ENCODE assay signal across 19 cellular contexts in the genomic region with DNA sequence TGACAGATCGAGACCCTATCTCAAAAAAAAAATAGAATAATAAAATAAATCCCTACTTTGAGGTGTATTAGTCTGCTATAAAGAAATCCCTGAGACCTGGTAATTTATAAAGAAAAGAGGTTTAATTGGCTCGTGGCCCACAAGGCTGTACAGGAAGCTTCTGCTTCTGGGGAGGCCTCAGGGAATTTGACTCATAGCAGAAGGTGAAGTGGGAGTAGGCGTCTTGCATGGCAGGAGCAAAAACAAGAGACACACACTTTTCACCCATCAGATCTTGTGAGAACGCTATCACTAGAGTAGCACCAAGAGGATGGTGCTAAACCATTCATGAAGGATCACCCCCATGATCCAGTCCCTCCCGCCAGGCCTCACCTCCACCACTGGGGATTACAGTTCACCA.
DNase-seq lines count a peak whose midpoint lies in the region; ATAC-seq and TF ChIP-seq lines count a peak whose summit lies in the region.
"Had no signal": no experiment of that assay in that cellular context is flagged by ENCODE, and none has a peak within 500 bp of the region (broad histone marks: within the 10 kb centered on the region; RNA-seq: fewer than 3 reads in every experiment).

No MANE protein-coding gene starts in this region.

- H3K4me2 ChIP-seq in BLaER1 = peak overlapping the region; percentile 66
- H3K4me2 ChIP-seq: GM23338 had no signal

- peaks cover 34% of the 10 kb centered on the region for H3K36me3 Mint-ChIP-seq in T-helper 1 cell treated with Interleukin-12 subunit alpha and Interleukin-12 subunit beta and Interleukin-4 antibody, amounts not matched to agents 30 μg/mL and 1 μg/mL, for 36 hours (ENCODE audit: low read depth)

- no peaks in the 10 kb centered on the region for H3K9me3 Mint-ChIP-seq in T-helper 1 cell treated with Interleukin-12 subunit alpha and Interleukin-12 subunit beta and Interleukin-4 antibody, amounts not matched to agents 30 μg/mL and 1 μg/mL, for 36 hours
- H3K9me3 Mint-ChIP-seq: activated naive CD4-positive, alpha-beta T cell treated with anti-CD3 and anti-CD28 coated beads, Interleukin-2, amount 50 U/mL, for 24 hours; GM23338; nephron progenitor cell had no signal

- no peak for DNase-seq in T-helper 1 cell
- DNase-seq in NB4 (ENCODE audit: low read depth) = peak; percentile 60
- DNase-seq in choroid plexus epithelial cell (ENCODE audit: low read depth) = peak; percentile 52
- DNase-seq in NCI-H526 treated with DMSO at 0.1 percent for 48 hours (lab: John Stamatoyannopoulos, UW) = no peak
- DNase-seq in OCI-M2 (lab: John Stamatoyannopoulos, UW; ENCODE audit: unreplicated experiment) = no peak
- DNase-seq: effector CD8-positive, alpha-beta T cell; KG1; MV-4-11; NCI-H187 treated with DMSO at 0.1 percent for 48 hours; NCI-H774; nephron progenitor cell; right lobe of liver; testis had no signal

- H3K4me1 ChIP-seq in BLaER1 = peaks cover 16% of the 10 kb centered on the region
- H3K4me1 ChIP-seq: testis had no signal

- H3K27ac ChIP-seq in BLaER1 = peak overlapping the region; percentile 28; the same call in 1 of the 2 replicates
- H3K27ac ChIP-seq: 22Rv1, right lobe of liver, testis had no signal

- H4K20me1 ChIP-seq in BLaER1 = no peaks in the 10 kb centered on the region

- peaks cover 95% of the 10 kb centered on the region for H3K36me3 ChIP-seq in BLaER1

- ATAC-seq in GM19023 (IDR thresholded peaks at IDR 0.05; ENCODE audit: unreplicated experiment) = no peak
- ATAC-seq: GM23338, right lobe of liver had no signal

- TF ChIP-seq POLR2A in NB4 (IDR thresholded peaks at IDR 0.05; ENCODE audit: extremely low read depth, insufficient read length) = no peak

- H3K27me3 ChIP-seq in BLaER1 = no peaks in the 10 kb centered on the region
- H3K27me3 ChIP-seq: right lobe of liver, testis had no signal

- peaks cover 14% of the 10 kb centered on the region for H3K4me1 Mint-ChIP-seq in T-helper 1 cell treated with Interleukin-12 subunit alpha and Interleukin-12 subunit beta and Interleukin-4 antibody, amounts not matched to agents 30 μg/mL and 1 μg/mL, for 36 hours (ENCODE audit: low read depth)

- H3K9me3 ChIP-seq in BLaER1 = no peaks in the 10 kb centered on the region
- H3K9me3 ChIP-seq: right lobe of liver, testis had no signal

- 0 out of 2 replicates have a peak overlapping the region, but pooled peaks have one; percentile 29 for H3K9ac ChIP-seq in BLaER1

- H3K27me3 Mint-ChIP-seq in T-helper 1 cell treated with Interleukin-12 subunit alpha and Interleukin-12 subunit beta and Interleukin-4 antibody, amounts not matched to agents 30 μg/mL and 1 μg/mL, for 36 hours (ENCODE audit: low read depth) = no peaks in the 10 kb centered on the region
- H3K27me3 Mint-ChIP-seq: activated naive CD4-positive, alpha-beta T cell treated with anti-CD3 and anti-CD28 coated beads, Interleukin-2, amount 50 U/mL, for 24 hours had no signal

- H3K4me3 Mint-ChIP-seq in T-helper 1 cell treated with Interleukin-12 subunit alpha and Interleukin-12 subunit beta and Interleukin-4 antibody, amounts not matched to agents 30 μg/mL and 1 μg/mL, for 36 hours = no peak overlapping the region
- H3K4me3 Mint-ChIP-seq: activated naive CD4-positive, alpha-beta T cell treated with anti-CD3 and anti-CD28 coated beads, Interleukin-2, amount 50 U/mL, for 24 hours; GM23338; nephron progenitor cell had no signal

- H3K4me3 ChIP-seq in BLaER1 = no peak overlapping the region
- H3K4me3 ChIP-seq in NB4 (ENCODE audit: low read depth, low read length) = no peak overlapping the region
- H3K4me3 ChIP-seq in choroid plexus epithelial cell (ENCODE audit: low read depth, low read length) = no peak overlapping the region
- H3K4me3 ChIP-seq: GM23338, right lobe of liver, testis had no signal

- H3K27ac Mint-ChIP-seq in T-helper 1 cell treated with Interleukin-12 subunit alpha and Interleukin-12 subunit beta and Interleukin-4 antibody, amounts not matched to agents 30 μg/mL and 1 μg/mL, for 36 hours = peak overlapping the region; percentile 36
- H3K27ac Mint-ChIP-seq: activated naive CD4-positive, alpha-beta T cell treated with anti-CD3 and anti-CD28 coated beads, Interleukin-2, amount 50 U/mL, for 24 hours; GM23338; nephron progenitor cell had no signal

- TF ChIP-seq CTCF in NB4 (IDR thresholded peaks at IDR 0.05; ENCODE audit: low read depth, low read length) (no peak), choroid plexus epithelial cell (conservative IDR thresholded peaks at IDR 0.05; ENCODE audit: low read depth, low read length) (no peak)

Comparison
In these comparisons a context has a peak if more than half of its experiments do, and no peak if none do; other contexts are left out.
1. DNase-seq: peak in NB4 (single experiment) and choroid plexus epithelial cell (single experiment); none in T-helper 1 cell (0 of 5), NCI-H526 treated with DMSO at 0.1 percent for 48 hours (single experiment) and OCI-M2 (single experiment).